ENCODE assay signal across 29 cellular contexts in the genomic region with DNA sequence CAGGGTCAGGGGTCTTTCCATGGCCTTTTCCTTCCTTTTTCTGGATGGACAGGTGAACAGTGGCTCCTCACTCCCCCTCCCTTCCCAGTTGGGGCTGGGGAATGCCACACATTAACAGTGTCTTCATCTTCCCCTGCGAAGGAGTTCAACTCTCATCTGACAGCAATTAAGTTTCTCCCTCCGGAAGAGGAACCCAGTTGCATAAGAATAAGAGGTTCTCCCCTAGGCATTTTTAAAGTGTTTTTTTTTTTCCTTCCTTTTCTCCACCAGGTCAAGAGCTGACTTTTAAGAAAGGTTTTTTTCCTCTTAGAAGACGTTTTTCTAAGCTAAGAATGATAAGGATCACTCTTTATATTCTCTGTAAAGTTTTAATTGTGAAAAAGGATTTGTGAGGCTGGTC. TPM values are rescaled to one million over a fixed set of nuclear protein-coding genes. Genes with fewer than 3 reads are reported as not detected.
"Had no signal": no experiment of that assay in that cellular context is flagged by ENCODE, and none has a peak within 500 bp of the region (broad histone marks: within the 10 kb centered on the region; RNA-seq: fewer than 3 reads in every experiment).

No MANE protein-coding gene starts in this region.

- H3K4me1 ChIP-seq: colonic mucosa, esophagus squamous epithelium, gastrocnemius medialis, left ventricle myocardium inferior, neural progenitor cell, upper lobe of left lung had no signal

- H3K27ac Mint-ChIP-seq: activated naive CD8-positive, alpha-beta T cell treated with anti-CD3 and anti-CD28 coated beads for 36 hours; activated T-helper 2 cell treated with anti-CD3 and anti-CD28 coated beads, Interferon-gamma antibody, Interleukin-2, Interleukin-4, amounts not matched to agents 10 μg/mL and 5 μg/mL and 100 μg/mL, durations not matched to agents 14 hours and 24 hours and 36 hours; endodermal cell; mesothelial cell of epicardium; naive thymus-derived CD8-positive, alpha-beta T cell; neural progenitor cell; progenitor cell of endocrine pancreas; T-helper 2 cell treated with Interferon-gamma antibody and Interleukin-4, amounts not matched to agents 5 μg/mL and 100 μg/mL, for 36 hours; WTC11 had no signal

- H3K4me1 Mint-ChIP-seq: activated naive CD8-positive, alpha-beta T cell treated with anti-CD3 and anti-CD28 coated beads for 36 hours; mesothelial cell of epicardium; neural progenitor cell had no signal

- H3K4me3 ChIP-seq: colonic mucosa, esophagus squamous epithelium, gastrocnemius medialis, left ventricle myocardium inferior, neural progenitor cell, thoracic aorta, upper lobe of left lung had no signal

- ATAC-seq: activated T-cell treated with anti-CD3 and anti-CD28 coated beads, Interleukin-2, amount 50 U/mL, for 4 hours; gastrocnemius medialis; naive thymus-derived CD8-positive, alpha-beta T cell; WTC11 had no signal

- H3K27me3 ChIP-seq: colonic mucosa, esophagus squamous epithelium, gastrocnemius medialis, neural progenitor cell, upper lobe of left lung had no signal

- H3K27me3 Mint-ChIP-seq: activated naive CD8-positive, alpha-beta T cell treated with anti-CD3 and anti-CD28 coated beads for 36 hours; naive thymus-derived CD8-positive, alpha-beta T cell; progenitor cell of endocrine pancreas had no signal

- DNase-seq: activated CD4-positive, alpha-beta T cell treated with anti-CD3 and anti-CD28 coated beads, Interleukin-2, amount 50 U/mL, for 4 hours; activated CD8-positive, alpha-beta memory T cell treated with anti-CD3 and anti-CD28 coated beads for 24 hours; activated CD8-positive, alpha-beta memory T cell treated with anti-CD3 and anti-CD28 coated beads, Interleukin-2, amount 50 U/mL, for 4 hours; activated naive CD4-positive, alpha-beta T cell treated with Interleukin-2 at 50 U/mL for 16 hours; activated naive CD8-positive, alpha-beta T cell treated with anti-CD3 and anti-CD28 coated beads for 36 hours; activated T-cell treated with anti-CD3 and anti-CD28 coated beads, Interleukin-2, amount 50 U/mL, for 4 hours; amniotic stem cell; colonic mucosa; endodermal cell; esophagus squamous epithelium; gastrocnemius medialis; head of caudate nucleus; hypothalamus; left ventricle myocardium inferior; naive thymus-derived CD8-positive, alpha-beta T cell; stimulated activated CD4-positive, alpha-beta T cell treated with anti-CD3 and anti-CD28 coated beads, Interleukin-2, amount 100 ng/mL, for 48 hours; stimulated activated CD8-positive, alpha-beta memory T cell treated with anti-CD3 and anti-CD28 coated beads, Interleukin-4, amount 100 ng/mL, for 48 hours; stimulated activated naive CD4-positive, alpha-beta T cell; upper lobe of left lung had no signal

- H3K36me3 ChIP-seq: colonic mucosa, esophagus squamous epithelium, gastrocnemius medialis, left ventricle myocardium inferior, thoracic aorta, upper lobe of left lung had no signal

- H3K9me3 ChIP-seq: colonic mucosa had no signal

- H3K27ac ChIP-seq: colonic mucosa, esophagus squamous epithelium, gastrocnemius medialis, left ventricle myocardium inferior, neural progenitor cell, thoracic aorta, upper lobe of left lung had no signal

- H3K4me3 Mint-ChIP-seq: activated naive CD8-positive, alpha-beta T cell treated with anti-CD3 and anti-CD28 coated beads for 36 hours; activated T-cell treated with anti-CD3 and anti-CD28 coated beads, Interleukin-2, amount 50 U/mL, for 4 hours; endodermal cell; mesothelial cell of epicardium; naive thymus-derived CD8-positive, alpha-beta T cell; neural progenitor cell; T-helper 2 cell treated with Interferon-gamma antibody and Interleukin-4, amounts not matched to agents 5 μg/mL and 100 μg/mL, for 36 hours; WTC11 had no signal

RNA-seq across cellular contexts. Expression of a gene that starts 42.3 kb away (rescaled TPM):
- total RNA-seq: bronchial epithelial cell, endodermal cell, gastrocnemius medialis, left ventricle myocardium inferior, lung microvascular endothelial cell, mesothelial cell of epicardium, osteocyte, progenitor cell of endocrine pancreas, thoracic aorta, WTC11 had no signal
